8 cellular contexts compared by ENCODE assay signal in genomic region chr7:73577627-73578341, GRCh38. TPM values are rescaled to one million over a fixed set of nuclear protein-coding genes. Genes with fewer than 3 reads are reported as not detected.
DNase-seq lines count a peak whose midpoint lies in the region; ATAC-seq, FAIRE-seq and TF ChIP-seq lines count a peak whose summit lies in the region.

No MANE protein-coding gene starts in this region.

- peaks cover 53% of the 10 kb centered on the region for H3K79me2 ChIP-seq in astrocyte (ENCODE audit: insufficient read depth, low read length)

- peaks cover 8% of the 10 kb centered on the region for H3K36me3 Mint-ChIP-seq in astrocyte (ENCODE audit: low read depth, unreplicated experiment)

- peaks cover 39% of the 10 kb centered on the region for H4K20me1 ChIP-seq in astrocyte (ENCODE audit: insufficient read depth, low read length)

- intact Hi-C loops in kidney (cut with DNase I) = no loop called here
- intact Hi-C loops in testis (cut with DNase I; ENCODE audit: low total_unique reads) = no loop called here

- WGBS in testis, 2 donors = 4 to 7% methylated on average over 23 to 25 of the region's 32 CpGs

- H3K27ac ChIP-seq in astrocyte (ENCODE audit: low read depth, low read length) (peak overlapping the region; percentile 87), kidney (ENCODE audit: low read depth in 2 of 2, low read length in 2 of 2) (peak overlapping the region; percentile 80 to 90), testis (peak overlapping the region; percentile 79 to 93)

- H3K4me1 ChIP-seq in astrocyte (ENCODE audit: insufficient read depth, low read length) = peaks cover 12% of the 10 kb centered on the region
- H3K4me1 ChIP-seq in kidney (ENCODE audit: control insufficient read depth in 1 of 2, insufficient read depth in 1 of 2, low read depth in 1 of 2, low read length in 2 of 2) = peaks cover 0 to 16% of the 10 kb centered on the region in 2 donors
- H3K4me1 ChIP-seq in testis = peaks cover 14% of the 10 kb centered on the region

- peak overlapping the region; percentile 95 for H3K4me2 ChIP-seq in astrocyte (ENCODE audit: low read length)

- peak; percentile 16 for DNase-seq in ACHN
- peak; percentile 51 for DNase-seq in HT-29 (ENCODE audit: low spot score)
- no peak for DNase-seq in astrocyte (ENCODE audit: low read depth)
- peak; percentile 57 for DNase-seq in kidney
- no peak for DNase-seq in testis
- no peak for DNase-seq in NCI-H524 treated with DMSO at 0.1 percent for 48 hours (lab: John Stamatoyannopoulos, UW)
- DNase-seq in G401 (ENCODE audit: low spot score) = no peak

- H3K4me3 ChIP-seq in astrocyte (ENCODE audit: insufficient read depth, low read depth, low read length) (peak overlapping the region; percentile 85), kidney (ENCODE audit: low read length in 2 of 2) (peak overlapping the region; percentile 80 to 86), testis (peak overlapping the region; percentile 87 to 90)

- H3K4me1 Mint-ChIP-seq in astrocyte (ENCODE audit: low read depth, unreplicated experiment) = peaks cover 13% of the 10 kb centered on the region

- FAIRE-seq in astrocyte (lab: Jason Lieb, UNC) (no peak), kidney (lab: Jason Lieb, UNC) (no peak)

- H3K9ac ChIP-seq in astrocyte (ENCODE audit: low read length) (peak overlapping the region; percentile 94), kidney (ENCODE audit: low read length in 2 of 2) (peak overlapping the region; percentile 75 to 92)

- no peaks in the 10 kb centered on the region for H3K9me3 Mint-ChIP-seq in astrocyte (ENCODE audit: unreplicated experiment)

- H3K27me3 Mint-ChIP-seq in astrocyte (ENCODE audit: low read depth, unreplicated experiment) = peaks cover 3% of the 10 kb centered on the region

- no peaks in the 10 kb centered on the region for H3K27me3 ChIP-seq in astrocyte (ENCODE audit: insufficient read depth, low read length)
- no peaks in the 10 kb centered on the region for H3K27me3 ChIP-seq in testis

- H2AFZ ChIP-seq in astrocyte (ENCODE audit: low read depth, low read length) = peak overlapping the region; percentile 6

- in situ Hi-C loops in ACHN (cut with HindIII; ENCODE audit: low pct_ligation_motif_present, low pct_unique_long_range_greater_than_20kb, low sequenced_read_pairs) = no loop called here
- in situ Hi-C loops in G401 (cut with HindIII; ENCODE audit: low sequenced_read_pairs) = no loop called here

- H3K4me3 Mint-ChIP-seq in astrocyte (ENCODE audit: unreplicated experiment) = peak overlapping the region; percentile 92

- H3K9me3 ChIP-seq in astrocyte (ENCODE audit: insufficient read depth, low read depth, low read length) (no peaks in the 10 kb centered on the region), kidney (ENCODE audit: control insufficient read depth in 1 of 2, low read length in 2 of 2) (no peaks in the 10 kb centered on the region), testis (no peaks in the 10 kb centered on the region)

- TF ChIP-seq POLR2A in testis (IDR thresholded peaks at IDR 0.05) = no peak

- peak; percentile 20 for ATAC-seq in GM19324 (IDR thresholded peaks at IDR 0.05; ENCODE audit: low FRiP score, unreplicated experiment)

- H3K27ac Mint-ChIP-seq in astrocyte (ENCODE audit: unreplicated experiment) = peak overlapping the region; percentile 80

- H3K36me3 ChIP-seq in astrocyte (ENCODE audit: insufficient read depth, low read length) (peaks cover 20% of the 10 kb centered on the region), kidney (ENCODE audit: control insufficient read depth in 1 of 2, insufficient read depth in 2 of 2, low read length in 2 of 2) (peaks cover 16 to 20% of the 10 kb centered on the region in 2 donors), testis (ENCODE audit: low read depth, missing control alignments) (no peaks in the 10 kb centered on the region)

- no peak for TF ChIP-seq CTCF in astrocyte (IDR thresholded peaks at IDR 0.05; ENCODE audit: insufficient read depth, low read depth, low read length)
- TF ChIP-seq CTCF in kidney (IDR thresholded peaks at IDR 0.05; ENCODE audit: borderline replicate concordance, extremely low read depth, insufficient read depth) = no peak
- no peak for TF ChIP-seq CTCF in testis (IDR thresholded peaks at IDR 0.05)

RNA-seq across cellular contexts. Expression of gene TBL2, which starts 0.6 kb away (rescaled TPM):
- total RNA-seq in HT-29 (2014; rRNA removed; shearing (Covaris generic)) = 73.1 and 94.4 TPM in 2 replicates
- 54.8 and 58.6 TPM in 2 replicates for total RNA-seq in astrocyte
- 33.6 TPM for total RNA-seq in kidney
- polyA plus RNA-seq in kidney (ENCODE audit: insufficient read depth, low read depth, low replicate concordance) = 18.8 TPM
- total RNA-seq in testis = 100 to 1,000 TPM; 211 to 224 TPM
- polyA plus RNA-seq in testis (ENCODE audit: insufficient read depth, low read depth, low replicate concordance) = 579 TPM
- 108 and 114 TPM in 2 replicates for total RNA-seq in G401 (2014; rRNA removed; shearing (Covaris generic))

RNA-seq across cellular contexts. Expression of gene BCL7B, which starts 20.3 kb away (rescaled TPM):
- 65.4 and 71.0 TPM in 2 replicates for total RNA-seq in HT-29 (2014; rRNA removed; shearing (Covaris generic))
- total RNA-seq in astrocyte = 27.6 and 30.1 TPM in 2 replicates
- total RNA-seq in kidney = 55.4 TPM
- 67.3 TPM for polyA plus RNA-seq in kidney (ENCODE audit: insufficient read depth, low read depth, low replicate concordance)
- 10 to 100 TPM; 83.0 to 91.1 TPM for total RNA-seq in testis
- polyA plus RNA-seq in testis (ENCODE audit: insufficient read depth, low read depth, low replicate concordance) = 88.9 TPM
- total RNA-seq in G401 (2014; rRNA removed; shearing (Covaris generic)) = 43.6 and 57.5 TPM in 2 replicates

RNA-seq across cellular contexts. Expression of gene MLXIPL, which starts 46.5 kb away (rescaled TPM):
- 0.53 and 5.1 TPM in 2 replicates for total RNA-seq in HT-29 (2014; rRNA removed; shearing (Covaris generic))
- total RNA-seq in astrocyte (0.41 TPM in 1 of 2 replicates, not detected in the other), kidney (26.2 TPM), testis (100 to 1,000 TPM; 160 to 215 TPM)
- polyA plus RNA-seq in kidney (ENCODE audit: insufficient read depth, low read depth, low replicate concordance) (27.9 TPM), testis (ENCODE audit: insufficient read depth, low read depth, low replicate concordance) (34.2 TPM)
- not detected in 2 replicates for total RNA-seq in G401 (2014; rRNA removed; shearing (Covaris generic))

RNA-seq across cellular contexts. Expression of gene BAZ1B, which starts 55.7 kb away (rescaled TPM):
- total RNA-seq in HT-29 (2014; rRNA removed; shearing (Covaris generic)) = 49.9 and 51.9 TPM in 2 replicates
- 61.0 and 62.5 TPM in 2 replicates for total RNA-seq in astrocyte
- 52.0 TPM for total RNA-seq in kidney
- polyA plus RNA-seq in kidney (ENCODE audit: insufficient read depth, low read depth, low replicate concordance) = 10.4 TPM
- 10 to 100 TPM; 59.4 to 72.8 TPM for total RNA-seq in testis
- 30.8 TPM for polyA plus RNA-seq in testis (ENCODE audit: insufficient read depth, low read depth, low replicate concordance)
- total RNA-seq in G401 (2014; rRNA removed; shearing (Covaris generic)) = 69.2 and 90.1 TPM in 2 replicates

Comparison
In these comparisons a context has a peak if more than half of its experiments do, and no peak if none do; other contexts are left out.
1. DNase-seq: peak in ACHN (single experiment), HT-29 (single experiment) and kidney (single experiment); none in astrocyte (single experiment), testis (single experiment), NCI-H524 treated with DMSO at 0.1 percent for 48 hours (single experiment) and G401 (single experiment).
2. Peak in every context shown above with its lines, with median percentiles within 50 percentile points of each other: H3K27ac ChIP-seq and H3K4me3 ChIP-seq.